8 cellular contexts compared by ENCODE assay signal in the genomic region with DNA sequence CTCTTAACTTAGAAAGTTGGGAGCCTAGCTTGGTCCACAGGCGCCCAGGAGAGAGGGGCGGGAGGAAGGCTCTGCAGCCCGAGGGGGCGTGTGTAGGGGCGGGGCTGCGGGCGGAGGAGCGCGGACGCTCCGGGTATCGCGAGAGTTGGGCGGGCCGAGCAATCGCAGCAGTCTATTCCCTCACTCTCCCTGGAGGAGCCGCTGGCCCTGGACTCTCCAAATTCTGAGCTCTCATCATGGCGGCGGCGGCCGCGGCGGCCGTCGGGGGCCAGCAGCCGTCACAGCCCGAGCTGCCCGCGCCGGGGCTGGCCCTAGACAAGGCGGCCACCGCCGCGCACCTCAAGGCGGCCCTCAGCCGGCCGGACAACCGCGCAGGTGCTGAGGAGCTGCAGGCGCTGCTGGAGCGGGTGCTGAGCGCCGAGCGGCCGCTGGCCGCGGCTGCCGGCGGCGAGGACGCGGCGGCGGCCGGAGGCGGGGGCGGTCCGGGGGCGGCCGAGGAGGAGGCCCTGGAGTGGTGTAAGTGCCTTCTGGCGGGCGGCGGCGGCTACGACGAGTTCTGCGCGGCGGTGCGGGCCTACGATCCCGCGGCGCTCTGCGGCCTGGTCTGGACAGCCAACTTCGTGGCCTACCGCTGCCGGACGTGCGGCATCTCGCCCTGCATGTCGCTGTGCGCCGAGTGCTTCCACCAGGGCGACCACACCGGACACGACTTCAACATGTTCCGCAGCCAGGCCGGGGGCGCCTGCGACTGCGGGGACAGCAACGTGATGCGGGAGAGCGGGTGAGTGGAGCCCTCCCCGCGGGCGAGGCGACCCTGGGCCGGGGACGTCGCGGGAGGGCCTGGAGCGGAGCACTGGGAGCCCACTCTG. TPM values are rescaled to one million over a fixed set of nuclear protein-coding genes. Genes with fewer than 3 reads are reported as not detected.
A peak's percentile ranks its signal among the peaks of the same experiment; 100 is the strongest.
DNase-seq lines count a peak whose midpoint lies in the region; ATAC-seq, FAIRE-seq and TF ChIP-seq lines count a peak whose summit lies in the region.

A gene with protein sequence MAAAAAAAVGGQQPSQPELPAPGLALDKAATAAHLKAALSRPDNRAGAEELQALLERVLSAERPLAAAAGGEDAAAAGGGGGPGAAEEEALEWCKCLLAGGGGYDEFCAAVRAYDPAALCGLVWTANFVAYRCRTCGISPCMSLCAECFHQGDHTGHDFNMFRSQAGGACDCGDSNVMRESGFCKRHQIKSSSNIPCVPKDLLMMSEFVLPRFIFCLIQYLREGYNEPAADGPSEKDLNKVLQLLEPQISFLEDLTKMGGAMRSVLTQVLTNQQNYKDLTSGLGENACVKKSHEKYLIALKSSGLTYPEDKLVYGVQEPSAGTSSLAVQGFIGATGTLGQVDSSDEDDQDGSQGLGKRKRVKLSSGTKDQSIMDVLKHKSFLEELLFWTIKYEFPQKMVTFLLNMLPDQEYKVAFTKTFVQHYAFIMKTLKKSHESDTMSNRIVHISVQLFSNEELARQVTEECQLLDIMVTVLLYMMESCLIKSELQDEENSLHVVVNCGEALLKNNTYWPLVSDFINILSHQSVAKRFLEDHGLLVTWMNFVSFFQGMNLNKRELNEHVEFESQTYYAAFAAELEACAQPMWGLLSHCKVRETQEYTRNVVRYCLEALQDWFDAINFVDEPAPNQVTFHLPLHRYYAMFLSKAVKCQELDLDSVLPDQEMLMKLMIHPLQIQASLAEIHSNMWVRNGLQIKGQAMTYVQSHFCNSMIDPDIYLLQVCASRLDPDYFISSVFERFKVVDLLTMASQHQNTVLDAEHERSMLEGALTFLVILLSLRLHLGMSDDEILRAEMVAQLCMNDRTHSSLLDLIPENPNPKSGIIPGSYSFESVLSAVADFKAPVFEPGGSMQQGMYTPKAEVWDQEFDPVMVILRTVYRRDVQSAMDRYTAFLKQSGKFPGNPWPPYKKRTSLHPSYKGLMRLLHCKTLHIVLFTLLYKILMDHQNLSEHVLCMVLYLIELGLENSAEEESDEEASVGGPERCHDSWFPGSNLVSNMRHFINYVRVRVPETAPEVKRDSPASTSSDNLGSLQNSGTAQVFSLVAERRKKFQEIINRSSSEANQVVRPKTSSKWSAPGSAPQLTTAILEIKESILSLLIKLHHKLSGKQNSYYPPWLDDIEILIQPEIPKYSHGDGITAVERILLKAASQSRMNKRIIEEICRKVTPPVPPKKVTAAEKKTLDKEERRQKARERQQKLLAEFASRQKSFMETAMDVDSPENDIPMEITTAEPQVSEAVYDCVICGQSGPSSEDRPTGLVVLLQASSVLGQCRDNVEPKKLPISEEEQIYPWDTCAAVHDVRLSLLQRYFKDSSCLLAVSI (N-terminal part only) (plus strand): TSS at position 183 of the 869 bp plus-strand sequence. CDS start 54 bp downstream, at position 237.

- H3K27me3 ChIP-seq in esophagus muscularis mucosa: no peaks in the 10 kb centered on the region

- TF ChIP-seq CTCF in esophagus muscularis mucosa (IDR thresholded peaks at IDR 0.05): no peak

- under 1% methylated on average over 35 of the region's 104 CpGs for WGBS in esophagus muscularis mucosa

- H3K9me3 ChIP-seq in esophagus muscularis mucosa: no peaks in the 10 kb centered on the region

- peak; percentile 21 for FAIRE-seq in RCC 7860 (lab: Jason Lieb, UNC)

- H3K9me3 Mint-ChIP-seq in activated T-cell treated with anti-CD3 and anti-CD28 coated beads, Interleukin-2, amount 50 U/mL, for 72 hours: no peaks in the 10 kb centered on the region

- peak; percentile 97 for DNase-seq in DMS53 (lab: John Stamatoyannopoulos, UW)
- DNase-seq in Jurkat, Clone E6-1 (ENCODE audit: low read depth, low spot score): peak; percentile 75
- peak; percentile 86 for DNase-seq in RCC 7860 (ENCODE audit: low spot score)
- DNase-seq in activated T-cell treated with anti-CD3 and anti-CD28 coated beads, Interleukin-2, amount 50 U/mL, for 72 hours: peak; percentile 94
- DNase-seq in esophagus muscularis mucosa (ENCODE audit: extremely low spot score): peak; percentile 96
- peak; percentile 94 for DNase-seq in myocyte (ENCODE audit: low read depth)
- peak; percentile 72 to 86 for DNase-seq in stimulated activated CD8-positive, alpha-beta memory T cell treated with anti-CD3 and anti-CD28 coated beads, Interleukin-7, amount 100 ng/mL, for 4 hours (ENCODE audit: low read depth in 2 of 2)

- peak within 1 kb of the TSS; percentile 88 for H3K27ac Mint-ChIP-seq in activated T-cell treated with anti-CD3 and anti-CD28 coated beads, Interleukin-2, amount 50 U/mL, for 72 hours

- H3K4me3 Mint-ChIP-seq in activated T-cell treated with anti-CD3 and anti-CD28 coated beads, Interleukin-2, amount 50 U/mL, for 72 hours: peak within 1 kb of the TSS; percentile 91 to 95

- TF ChIP-seq EP300 in esophagus muscularis mucosa (IDR thresholded peaks at IDR 0.05): no peak

- peaks cover 66% of the 10 kb centered on the region for H3K4me1 Mint-ChIP-seq in activated T-cell treated with anti-CD3 and anti-CD28 coated beads, Interleukin-2, amount 50 U/mL, for 72 hours (ENCODE audit: low read depth)

- peaks cover 48 to 73% (median 69%) of the 10 kb centered on the region in 4 donors for H3K4me1 ChIP-seq in esophagus muscularis mucosa

- intact Hi-C loops in esophagus muscularis mucosa (cut with DNase I): loop anchor here (10.0 kb wide), 1 partner anchor 47 kb away; no protein-coding TSS in a partner anchor

- peak; percentile 80 for ATAC-seq in GM21619 (IDR thresholded peaks at IDR 0.05; ENCODE audit: unreplicated experiment)
- peak; percentile 85 to 86 for ATAC-seq in activated T-cell treated with anti-CD3 and anti-CD28 coated beads, Interleukin-2, amount 50 U/mL, for 72 hours (replicated peaks in 1 of 2)

- peak within 1 kb of the TSS; percentile 87 to 95 (median 92) for H3K27ac ChIP-seq in esophagus muscularis mucosa (replicated peaks in 1 of 4)

- H3K36me3 Mint-ChIP-seq in activated T-cell treated with anti-CD3 and anti-CD28 coated beads, Interleukin-2, amount 50 U/mL, for 72 hours (ENCODE audit: insufficient read depth in 2 of 2): peaks cover 3 to 10% of the 10 kb centered on the region in 2 donors

- no peaks in the 10 kb centered on the region for H3K27me3 Mint-ChIP-seq in activated T-cell treated with anti-CD3 and anti-CD28 coated beads, Interleukin-2, amount 50 U/mL, for 72 hours (ENCODE audit: low read depth)

- peak within 1 kb of the TSS; percentile 79 for H3K4me3 ChIP-seq in Jurkat, Clone E6-1 (ENCODE audit: low read length)
- H3K4me3 ChIP-seq in esophagus muscularis mucosa: peak within 1 kb of the TSS; percentile 79 to 97 (median 90)

- H3K36me3 ChIP-seq in esophagus muscularis mucosa: no peaks in the 10 kb centered on the region

- peak; percentile 63 for TF ChIP-seq POLR2A in esophagus muscularis mucosa (IDR thresholded peaks at IDR 0.05; ENCODE audit: low read depth)

RNA-seq across cellular contexts. Expression of the gene that starts here (rescaled TPM):
- polyA plus RNA-seq in Jurkat, Clone E6-1 (2012; ENCODE audit: insufficient read depth, insufficient read length): 7.3 TPM
- 10 to 100 TPM; 21.0 to 23.6 TPM for total RNA-seq in activated T-cell treated with anti-CD3 and anti-CD28 coated beads, Interleukin-2, amount 50 U/mL, for 72 hours
- total RNA-seq in esophagus muscularis mucosa (10 to 100 TPM; 46.1 to 80.2 (median 58.8) TPM), myocyte (59.6 and 61.0 TPM in 2 replicates)
- 12.4 TPM for polyA plus RNA-seq in myocyte (2012)

Comparison
In these comparisons a context has a peak if more than half of its experiments do, and no peak if none do; other contexts are left out.
1. Peak in every context shown above with its lines: DNase-seq, ATAC-seq, H3K4me3 ChIP-seq and H3K27ac ChIP-seq.